Comparison of ENCODE assay signal across 3 cellular contexts in genomic region chr2:112133344-112133743, GRCh38.
TF ChIP-seq lines count a peak whose summit lies in the region.

No MANE protein-coding gene starts in this region.

TF ChIP-seq in HepG2, 621 proteins besides CTCF, POLR2A, EP300 and RAD21:
- TF ChIP-seq ZNF629 (CRISPR knock-in tag; conservative IDR thresholded peaks at IDR 0.05) (peak; percentile 77), KDM1A (CRISPR knock-in tag; IDR thresholded peaks at IDR 0.05) (peak; percentile 52; the same call in 1 of the 2 replicates), GATA4 (IDR thresholded peaks at IDR 0.05; ENCODE audit: borderline replicate concordance, low read depth) (no peak), ZNF75D (CRISPR knock-in tag; IDR thresholded peaks at IDR 0.05; ENCODE audit: borderline replicate concordance) (no peak), ZNF816 (CRISPR knock-in tag; IDR thresholded peaks at IDR 0.05; ENCODE audit: borderline replicate concordance) (no peak), CCAR2 (optimal IDR thresholded peaks at IDR 0.05; ENCODE audit: low read depth, low read length) (no peak), SCMH1 (CRISPR knock-in tag; IDR thresholded peaks at IDR 0.05; ENCODE audit: borderline replicate concordance) (no peak)

TF ChIP-seq in HEK293, 187 proteins besides CTCF, POLR2A, EP300 and RAD21:
- TF ChIP-seq ZNF664 (tag by site-specific recombination; IDR thresholded peaks at IDR 0.05) (0 out of 2 replicates have a peak, but pooled peaks have one; percentile 7), SCRT1 (tag by site-specific recombination; IDR thresholded peaks at IDR 0.05; ENCODE audit: borderline replicate concordance) (no peak)

TF ChIP-seq in K562, 482 proteins besides CTCF, POLR2A, EP300 and RAD21:
- TF ChIP-seq ADNP (tag; IDR thresholded peaks at IDR 0.05) (peak; percentile 61), RBM25 (IDR thresholded peaks at IDR 0.05; ENCODE audit: low read depth, low read length, severe bottlenecking) (peak; percentile 67), IRF1 (CRISPR knock-in tag; IDR thresholded peaks at IDR 0.05; ENCODE audit: borderline replicate concordance) (no peak), BCOR (IDR thresholded peaks at IDR 0.05) (0 out of 2 replicates have a peak, but pooled peaks have one; percentile 45), ZKSCAN8 (CRISPR knock-in tag; IDR thresholded peaks at IDR 0.05) (peak; percentile 62; the same call in 1 of the 2 replicates)
TF ChIP-seq in K562: peak in this region for 4.
